9 cellular contexts compared by ENCODE assay signal in genomic region chrX:153900806-153901752, GRCh38. TPM values are rescaled to one million over a fixed set of nuclear protein-coding genes. Genes with fewer than 3 reads are reported as not detected.
DNase-seq lines count a peak whose midpoint lies in the region; ATAC-seq and TF ChIP-seq lines count a peak whose summit lies in the region.
"Had no signal": no experiment of that assay in that cellular context is flagged by ENCODE, and none has a peak within 500 bp of the region (broad histone marks: within the 10 kb centered on the region; RNA-seq: fewer than 3 reads in every experiment).

No MANE protein-coding gene starts in this region.

- H3K4me1 ChIP-seq in MM.1S (ENCODE audit: low read length) (0 out of 2 replicates have a peak, but pooled peaks cover 9% of the 10 kb centered on the region), body of pancreas (no peaks in the 10 kb centered on the region), lower lobe of right lung (peaks cover 13% of the 10 kb centered on the region), testis (peaks cover 3% of the 10 kb centered on the region)

- H3K36me3 ChIP-seq in MM.1S (replicated peaks; ENCODE audit: insufficient read depth, low read length) (no peaks in the 10 kb centered on the region), body of pancreas (replicated peaks in 1 of 2; ENCODE audit: insufficient read depth in 1 of 2, low read depth in 2 of 2) (no peaks in the 10 kb centered on the region), lower lobe of right lung (no peaks in the 10 kb centered on the region), testis (ENCODE audit: low read depth, missing control alignments) (no peaks in the 10 kb centered on the region)
- H3K36me3 ChIP-seq: tibial nerve had no signal

- TF ChIP-seq CTCF in MM.1S (IDR thresholded peaks at IDR 0.05; ENCODE audit: low read length) (no peak), body of pancreas (IDR thresholded peaks at IDR 0.05) (no peak), lower lobe of right lung (IDR thresholded peaks at IDR 0.05) (no peak), testis (IDR thresholded peaks at IDR 0.05) (no peak)

- H3K27me3 ChIP-seq in MM.1S (replicated peaks; ENCODE audit: insufficient read depth, low read length) (no peaks in the 10 kb centered on the region), body of pancreas (no peaks in the 10 kb centered on the region), lower lobe of right lung (ENCODE audit: low read depth) (no peaks in the 10 kb centered on the region), testis (no peaks in the 10 kb centered on the region)
- H3K27me3 ChIP-seq: tibial nerve had no signal

- H3K4me3 ChIP-seq in MM.1S (ENCODE audit: low read length) (no peak overlapping the region), body of pancreas (no peak overlapping the region), lower lobe of right lung (no peak overlapping the region), testis (no peak overlapping the region)
- H3K4me3 ChIP-seq: tibial nerve had no signal

- H3K4me2 ChIP-seq in MM.1S (ENCODE audit: low read depth, low read length) = peak overlapping the region; percentile 60

- no peak overlapping the region for H2AFZ ChIP-seq in MM.1S (ENCODE audit: low read length)

- TF ChIP-seq POLR2A in body of pancreas (IDR thresholded peaks at IDR 0.05) (no peak), testis (IDR thresholded peaks at IDR 0.05) (no peak)

- peak; percentile 80 for DNase-seq in GDM1 (lab: John Stamatoyannopoulos, UW)
- DNase-seq in MM.1S = peak; percentile 78
- peak; percentile 80 for DNase-seq in SW480 (ENCODE audit: low spot score)
- peak in 2 of 4 donors; percentile 31 to 58 for DNase-seq in body of pancreas
- peak; percentile 72 for DNase-seq in lower lobe of right lung
- peak; percentile 44 for DNase-seq in testis

- H3K9ac ChIP-seq in MM.1S (ENCODE audit: low read length) = no peak overlapping the region

- 27 to 43% methylated on average over 20 to 25 of the region's 26 CpGs for WGBS in body of pancreas, 2 donors
- WGBS in testis, 2 donors = 23 to 38% methylated on average over 10 to 26 of the region's 26 CpGs

- no peaks in the 10 kb centered on the region for H3K79me2 ChIP-seq in MM.1S (ENCODE audit: low read length)

- no peaks in the 10 kb centered on the region for H3K9me2 ChIP-seq in MM.1S (replicated peaks; ENCODE audit: insufficient read depth, low read length)

- H3K27ac ChIP-seq in MM.1S (ENCODE audit: low read length) (no peak overlapping the region), body of pancreas (no peak overlapping the region), lower lobe of right lung (no peak overlapping the region), testis (no peak overlapping the region)
- H3K27ac ChIP-seq: tibial nerve had no signal

- H3F3A ChIP-seq in MM.1S (ENCODE audit: insufficient read depth, low read length) = peaks cover 3% of the 10 kb centered on the region; the same call in 1 of the 2 replicates

- ATAC-seq in GM21786 (IDR thresholded peaks at IDR 0.05; ENCODE audit: unreplicated experiment) = peak; percentile 82
- peak; percentile 42 for ATAC-seq in body of pancreas
- ATAC-seq in lower lobe of right lung = peak; percentile 62 to 73
- ATAC-seq in GM19324 (IDR thresholded peaks at IDR 0.05; ENCODE audit: low FRiP score, unreplicated experiment) = no peak

- intact Hi-C loops in body of pancreas (cut with DNase I) = no loop called here
- intact Hi-C loops in lower lobe of right lung (cut with DNase I) = no loop called here
- intact Hi-C loops in testis (cut with DNase I; ENCODE audit: low total_unique reads) = no loop called here

- H4K20me1 ChIP-seq in MM.1S (ENCODE audit: insufficient read depth, low read length) = no peaks in the 10 kb centered on the region

- H3K9me3 ChIP-seq in MM.1S (replicated peaks; ENCODE audit: insufficient read depth, low read length) (no peaks in the 10 kb centered on the region), body of pancreas (no peaks in the 10 kb centered on the region), lower lobe of right lung (no peaks in the 10 kb centered on the region), testis (no peaks in the 10 kb centered on the region)
- H3K9me3 ChIP-seq: tibial nerve had no signal

RNA-seq across cellular contexts. Expression of gene AVPR2, which starts 3.4 kb away (rescaled TPM):
- total RNA-seq in body of pancreas = under 1 TPM; 0.66 to 0.78 TPM
- 1.9 TPM for total RNA-seq in lower lobe of right lung
- total RNA-seq in testis = 1 to 10 TPM in 1 of 2 donors, under 1 TPM in 1; 0.74 to 1.1 TPM
- polyA plus RNA-seq in testis (ENCODE audit: insufficient read depth, low read depth, low replicate concordance) = 1.3 TPM

RNA-seq across cellular contexts. Expression of gene L1CAM, which starts 15.1 kb away (rescaled TPM):
- 1 to 10 TPM; 1.8 to 7.9 TPM for total RNA-seq in body of pancreas
- total RNA-seq in lower lobe of right lung = 1.6 TPM
- 1 to 10 TPM; 1.7 to 4.5 TPM for total RNA-seq in testis
- polyA plus RNA-seq in testis (ENCODE audit: insufficient read depth, low read depth, low replicate concordance) = 2.5 TPM

RNA-seq across cellular contexts. Expression of gene ARHGAP4, which starts 25.0 kb away (rescaled TPM):
- 10 to 100 TPM in 1 of 2 donors, 1 to 10 TPM in 1; 8.6 to 16.6 TPM for total RNA-seq in body of pancreas
- 70.7 TPM for total RNA-seq in lower lobe of right lung
- total RNA-seq in testis = 10 to 100 TPM; 34.6 to 41.3 TPM
- 25.6 TPM for polyA plus RNA-seq in testis (ENCODE audit: insufficient read depth, low read depth, low replicate concordance)

RNA-seq across cellular contexts. Expression of gene NAA10, which starts 33.8 kb away (rescaled TPM):
- total RNA-seq in body of pancreas (10 to 100 TPM; 30.3 to 74.7 TPM), lower lobe of right lung (69.2 TPM), testis (10 to 100 TPM; 46.7 to 52.8 TPM)
- 33.9 TPM for polyA plus RNA-seq in testis (ENCODE audit: insufficient read depth, low read depth, low replicate concordance)

RNA-seq across cellular contexts. Expression of gene RENBP, which starts 43.4 kb away (rescaled TPM):
- total RNA-seq in body of pancreas (1 to 10 TPM in 1 of 2 donors, under 1 TPM in 1; 0.66 to 6.0 TPM), lower lobe of right lung (57.0 TPM), testis (1 to 10 TPM; 2.8 to 3.4 TPM)
- polyA plus RNA-seq in testis (ENCODE audit: insufficient read depth, low read depth, low replicate concordance) = 4.8 TPM
